In genomic region chr10:5618042-5618441, GRCh38 we compare ENCODE assay signal across 1 cellular context.
TF ChIP-seq lines count a peak whose summit lies in the region.

No MANE protein-coding gene starts in this region.

TF ChIP-seq in IMR-90, 13 proteins besides CTCF, POLR2A, EP300 and RAD21:
- TF ChIP-seq, protein P1, sequence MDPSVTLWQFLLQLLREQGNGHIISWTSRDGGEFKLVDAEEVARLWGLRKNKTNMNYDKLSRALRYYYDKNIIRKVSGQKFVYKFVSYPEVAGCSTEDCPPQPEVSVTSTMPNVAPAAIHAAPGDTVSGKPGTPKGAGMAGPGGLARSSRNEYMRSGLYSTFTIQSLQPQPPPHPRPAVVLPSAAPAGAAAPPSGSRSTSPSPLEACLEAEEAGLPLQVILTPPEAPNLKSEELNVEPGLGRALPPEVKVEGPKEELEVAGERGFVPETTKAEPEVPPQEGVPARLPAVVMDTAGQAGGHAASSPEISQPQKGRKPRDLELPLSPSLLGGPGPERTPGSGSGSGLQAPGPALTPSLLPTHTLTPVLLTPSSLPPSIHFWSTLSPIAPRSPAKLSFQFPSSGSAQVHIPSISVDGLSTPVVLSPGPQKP (IDR thresholded peaks at IDR 0.05; ENCODE audit: borderline replicate concordance, low read depth, low read length), result no peak
- TF ChIP-seq CEBPB (IDR thresholded peaks at IDR 0.05; ENCODE audit: low read depth, low read length) (no peak), SMC3 (IDR thresholded peaks at IDR 0.05; ENCODE audit: low read depth, low read length) (no peak)
TF ChIP-seq in IMR-90: peak in this region for 0.
